16 cellular contexts compared by ENCODE assay signal in the genomic region with DNA sequence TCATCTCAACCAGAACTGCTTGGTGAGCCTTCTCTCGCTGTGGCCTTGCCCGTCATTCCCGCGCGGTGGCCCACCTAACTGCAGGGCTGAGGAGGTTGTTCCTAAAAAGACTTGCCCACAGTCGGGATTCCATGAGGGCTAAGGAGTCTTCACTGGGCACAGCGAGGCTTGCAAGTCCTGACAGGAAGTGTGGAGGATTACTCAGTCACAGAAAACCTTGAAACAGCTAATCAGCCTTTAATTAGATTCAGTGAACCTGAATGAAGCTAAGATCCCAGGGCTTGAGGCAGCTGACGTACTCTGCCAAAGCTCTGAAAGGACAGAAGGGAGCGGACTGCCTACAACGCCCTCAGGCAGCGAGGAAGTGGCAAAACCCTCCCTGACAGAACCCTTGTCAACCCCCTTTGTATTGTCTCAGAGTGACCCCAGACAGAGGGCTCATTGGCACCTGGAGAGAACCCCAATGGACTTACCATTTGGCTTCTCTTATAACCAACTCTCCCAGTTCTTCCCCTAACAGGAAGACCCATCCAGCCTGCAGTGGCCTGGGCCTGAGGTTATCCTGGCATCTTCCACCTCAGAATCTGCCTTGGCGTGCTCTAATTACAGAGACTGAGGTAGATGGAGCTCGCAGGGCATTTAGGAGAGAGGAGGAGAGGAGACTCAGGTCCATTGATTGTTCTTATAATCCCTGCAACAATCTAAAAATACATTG. TPM values are rescaled to one million over a fixed set of nuclear protein-coding genes. Genes with fewer than 3 reads are reported as not detected.
DNase-seq lines count a peak whose midpoint lies in the region; ATAC-seq, FAIRE-seq and TF ChIP-seq lines count a peak whose summit lies in the region.
"Had no signal": no experiment of that assay in that cellular context is flagged by ENCODE, and none has a peak within 500 bp of the region (broad histone marks: within the 10 kb centered on the region; RNA-seq: fewer than 3 reads in every experiment).

No MANE protein-coding gene starts in this region.

- WGBS in IMR-90 (ENCODE audit: extremely low coverage in 2 of 2, insufficient read length in 1 of 2), 2 experiments = 80% methylated on average over 1 of the region's 13 CpGs; no CpG with 5 or more reads in 1 of the 2 experiments
- WGBS in HepG2 (ENCODE audit: low lambda C conversion rate) = 65% methylated on average over 12 of the region's 13 CpGs

- TF ChIP-seq POLR2A in IMR-90 (IDR thresholded peaks at IDR 0.05; ENCODE audit: low read depth, low read length) = no peak
- TF ChIP-seq POLR2A in HepG2 (IDR thresholded peaks at IDR 0.05; ENCODE audit: insufficient read depth in 1 of 2, low read depth in 2 of 2, low read length in 2 of 2) = no peak

- no peak for TF ChIP-seq CTCF in IMR-90 (conservative IDR thresholded peaks at IDR 0.05; ENCODE audit: low read depth, low read length)
- no peak for TF ChIP-seq CTCF in foreskin keratinocyte (conservative IDR thresholded peaks at IDR 0.05)
- no peak for TF ChIP-seq CTCF in HepG2 (CRISPR knock-in tag; IDR thresholded peaks at IDR 0.05)

- H3K14ac ChIP-seq in IMR-90 (replicated peaks; ENCODE audit: low read depth, low read length) = no peak overlapping the region

- H2BK15ac ChIP-seq in IMR-90 (ENCODE audit: low read depth, low read length) = no peak overlapping the region; the same call in 2 of the 3 replicates

- H3K4me3 ChIP-seq in IMR-90 (ENCODE audit: insufficient read depth, low read depth, low read length) (no peak overlapping the region), HepG2 (replicated peaks in 1 of 3; ENCODE audit: insufficient read depth in 1 of 3, low read depth in 2 of 3, low read length in 3 of 3) (no peak overlapping the region)
- H3K4me3 ChIP-seq: ascending aorta, dorsolateral prefrontal cortex, PC-9, skin epidermis had no signal

- H3K4me1 ChIP-seq in IMR-90 (ENCODE audit: control insufficient read depth, insufficient read depth, low read length) = peaks cover 4% of the 10 kb centered on the region; the same call in 1 of the 2 replicates
- peaks cover 31% of the 10 kb centered on the region for H3K4me1 ChIP-seq in foreskin keratinocyte
- no peaks in the 10 kb centered on the region for H3K4me1 ChIP-seq in HepG2 (ENCODE audit: insufficient read depth, low read length)
- H3K4me1 ChIP-seq: ascending aorta had no signal

- no peaks in the 10 kb centered on the region; the same call in 1 of the 2 replicates for H3K9me1 ChIP-seq in IMR-90 (ENCODE audit: insufficient read depth, low read length)

- H3K36me3 ChIP-seq in IMR-90 (ENCODE audit: control insufficient read depth, insufficient read depth, low read length) (no peaks in the 10 kb centered on the region), HepG2 (replicated peaks in 1 of 2; ENCODE audit: control insufficient read depth in 1 of 2, insufficient read depth in 2 of 2, low read length in 2 of 2) (no peaks in the 10 kb centered on the region)
- H3K36me3 ChIP-seq: ascending aorta had no signal

- H3K9me3 ChIP-seq in IMR-90 (ENCODE audit: control insufficient read depth, insufficient read depth, low read length) (no peaks in the 10 kb centered on the region), HepG2 (ENCODE audit: low read length) (no peaks in the 10 kb centered on the region)
- H3K9me3 ChIP-seq: ascending aorta had no signal

- H4K20me1 ChIP-seq in IMR-90 (ENCODE audit: insufficient read depth, low read length) (no peaks in the 10 kb centered on the region), HepG2 (ENCODE audit: insufficient read depth, low read length) (no peaks in the 10 kb centered on the region)

- ATAC-seq in IMR-90 (ENCODE audit: low read depth) (no peak), foreskin keratinocyte (peak; percentile 92), HepG2 (no peak), HG02938 (IDR thresholded peaks at IDR 0.05; ENCODE audit: unreplicated experiment) (no peak)

- H4K8ac ChIP-seq in IMR-90 (ENCODE audit: low read depth in 2 of 2, low read length in 2 of 2) = no peak overlapping the region

- no peaks in the 10 kb centered on the region for H3K79me1 ChIP-seq in IMR-90 (ENCODE audit: low read depth in 1 of 2, low read length in 2 of 2)

- H3K4me2 ChIP-seq in IMR-90 (ENCODE audit: low read depth, low read length) (no peak overlapping the region), HepG2 (ENCODE audit: low read depth, low read length) (no peak overlapping the region)
- H3K4me2 ChIP-seq: PC-9 had no signal

- no peak overlapping the region for H2AK9ac ChIP-seq in IMR-90 (replicated peaks; ENCODE audit: low read depth, low read length, poor library complexity)

- FAIRE-seq in HepG2 (lab: Jason Lieb, UNC) = no peak
- FAIRE-seq: frontal cortex had no signal

- no peak for TF ChIP-seq EP300 in HepG2 (IDR thresholded peaks at IDR 0.05; ENCODE audit: low read depth in 2 of 2, low read length in 2 of 2)
- no peak for TF ChIP-seq EP300 in HepG2 (CRISPR knock-in tag; IDR thresholded peaks at IDR 0.05; ENCODE audit: borderline replicate concordance)

- POLR2A ChIA-PET in IMR-90 (lab: Charles Lee; ENCODE audit: unreplicated experiment) (no interaction called here), HepG2 (lab: Yijun Ruan, JAX) (no interaction called here)

- H3K23ac ChIP-seq in IMR-90 (ENCODE audit: low read depth, low read length) = no peak overlapping the region

- H4K5ac ChIP-seq in IMR-90 (ENCODE audit: low read depth, low read length) = no peak overlapping the region

- H2AFZ ChIP-seq in IMR-90 (replicated peaks; ENCODE audit: low read length, poor library complexity) = no peak overlapping the region
- H2AFZ ChIP-seq in HepG2 (ENCODE audit: low read length) = no peak overlapping the region
- H2AFZ ChIP-seq: PC-9 had no signal

- H3K9ac ChIP-seq in IMR-90 (ENCODE audit: low read depth, low read length) = no peak overlapping the region
- no peak overlapping the region for H3K9ac ChIP-seq in HepG2 (ENCODE audit: insufficient read depth, low read depth, low read length)

- in situ Hi-C loops in IMR-90 (cut with MboI; ENCODE audit: low sequenced_read_pairs) = loop anchor here (25.0 kb wide), 1 partner anchor 395 kb away; a partner anchor contains a TSS
- in situ Hi-C loops in HepG2 (cut with HindIII; ENCODE audit: extremely low pct_ligation_motif_present, low pct_unique_long_range_greater_than_20kb) = no loop called here

- dilution Hi-C loops in IMR-90 (cut with HindIII; ENCODE audit: low sequenced_read_pairs, unreplicated experiment) = loop anchor here (25.0 kb wide), 1 partner anchor 120 kb away; a partner anchor contains a TSS

- H3K18ac ChIP-seq in IMR-90 (ENCODE audit: low read depth, low read length) = no peak overlapping the region

- no peak for TF ChIP-seq RAD21 in IMR-90 (IDR thresholded peaks at IDR 0.05; ENCODE audit: low read length)
- no peak for TF ChIP-seq RAD21 in HepG2 (CRISPR knock-in tag; IDR thresholded peaks at IDR 0.05)

- H3K79me2 ChIP-seq in HepG2 (ENCODE audit: insufficient read depth, low read length) = no peaks in the 10 kb centered on the region

- no peak overlapping the region for H3K27ac ChIP-seq in IMR-90 (ENCODE audit: insufficient read depth, low read length)
- peak overlapping the region; percentile 82 for H3K27ac ChIP-seq in foreskin keratinocyte
- H3K27ac ChIP-seq in HepG2 (ENCODE audit: extremely low read length, insufficient read depth, low read length) = no peak overlapping the region
- H3K27ac ChIP-seq: ascending aorta, dorsolateral prefrontal cortex, PC-9, VCaP had no signal

- H2BK20ac ChIP-seq in IMR-90 (ENCODE audit: low read depth, low read length) = no peak overlapping the region

- H2BK120ac ChIP-seq in IMR-90 (ENCODE audit: low read depth, low read length) = no peak overlapping the region

- no peak overlapping the region; the same call in 1 of the 2 replicates for H3K4ac ChIP-seq in IMR-90 (ENCODE audit: low read depth, low read length)

- H4K91ac ChIP-seq in IMR-90 (ENCODE audit: insufficient read depth, low read depth, low read length) = peak overlapping the region; percentile 8; the same call in 1 of the 2 replicates

- intact Hi-C loops in IMR-90 (cut with micrococcal nuclease) = loop anchor here (5.0 kb wide), 1 partner anchor 120 kb away; no protein-coding TSS in a partner anchor
- intact Hi-C loops in HepG2 (cut with micrococcal nuclease; ENCODE audit: unreplicated experiment) = no loop called here

- no peak overlapping the region; the same call in 1 of the 2 replicates for H2AK5ac ChIP-seq in IMR-90 (ENCODE audit: low read depth, low read length)

- no peak overlapping the region for H3K56ac ChIP-seq in IMR-90 (ENCODE audit: extremely low read depth, insufficient read depth, low read length)

- no peak for DNase-seq in IMR-90
- DNase-seq in astrocyte of the hippocampus (ENCODE audit: low read depth, low spot score) = peak; percentile 70
- peak; percentile 91 to 95 for DNase-seq in foreskin keratinocyte
- peak; percentile 65 for DNase-seq in retina
- DNase-seq in HepG2 (ENCODE audit: low spot score) = no peak
- DNase-seq in NCI-H446 (lab: John Stamatoyannopoulos, UW) = no peak
- DNase-seq: dorsolateral prefrontal cortex; stimulated activated naive CD4-positive, alpha-beta T cell treated with Interleukin-2 at 50 U/mL for 16 hours had no signal

- H3K27me3 ChIP-seq in IMR-90 (ENCODE audit: control insufficient read depth, insufficient read depth, low read length) (no peaks in the 10 kb centered on the region), foreskin keratinocyte (no peaks in the 10 kb centered on the region), HepG2 (ENCODE audit: control insufficient read depth in 1 of 2, insufficient read depth in 2 of 2, low read length in 2 of 2) (peaks cover 0 to 6% of the 10 kb centered on the region in 2 experiments; a peak in 2 of 5 replicates)
- H3K27me3 ChIP-seq: ascending aorta, dorsolateral prefrontal cortex had no signal

- BruUV-seq in IMR-90 (replicated peaks; lab: Mats Ljungman, UMichigan) (no TSS peak), HepG2 (replicated peaks; lab: Mats Ljungman, UMichigan) (no TSS peak)

- CTCF ChIA-PET in IMR-90 (lab: Yijun Ruan, JAX) = no interaction called here
- CTCF ChIA-PET in HepG2 (lab: Yijun Ruan, JAX; ENCODE audit: low intra/inter-chr PET ratio, low total read pairs) = no interaction called here

- no peak overlapping the region for H2BK5ac ChIP-seq in IMR-90 (ENCODE audit: low read depth, low read length, poor library complexity, severe bottlenecking)

RNA-seq across cellular contexts. Expression of a gene that starts 2.5 kb away (rescaled TPM):
- total RNA-seq in IMR-90 (2012; rRNA removed) = under 0.01 and 0.18 TPM in 2 replicates
- polyA plus RNA-seq in IMR-90 (2012; rRNA removed) = 0.12 and 0.13 TPM in 2 replicates
- polyA plus RNA-seq in IMR-90 (2012; cell fraction: cytosol; rRNA removed) = 0.05 and 0.09 TPM in 2 replicates
- 0.05 and 0.10 TPM in 2 replicates for polyA plus RNA-seq in IMR-90 (2012; cell fraction: nucleus; rRNA removed; ENCODE audit: low replicate concordance)
- 0.07 and 0.14 TPM in 2 replicates for total RNA-seq in foreskin keratinocyte
- 0.02 and 0.04 TPM in 2 replicates for polyA plus RNA-seq in foreskin keratinocyte
- total RNA-seq in HepG2 (2016; rRNA removed; fragmentation: Illumina TruSeq; extraction: Trizol) = not detected in 2 replicates
- total RNA-seq in HepG2 (2016; cell fraction: cytosol; rRNA removed; fragmentation: Illumina TruSeq; extraction: Trizol; ENCODE audit: low read depth) = not detected in 2 replicates
- not detected in 2 replicates for total RNA-seq in HepG2 (2016; cell fraction: insoluble cytoplasmic fraction; rRNA removed; fragmentation: Illumina TruSeq; extraction: Trizol)
- total RNA-seq in HepG2 (2016; cell fraction: membrane; rRNA removed; fragmentation: Illumina TruSeq; extraction: Trizol) = not detected in 2 replicates
- not detected in 2 replicates for total RNA-seq in HepG2 (2016; cell fraction: nucleus; rRNA removed; fragmentation: Illumina TruSeq; extraction: Trizol)
- polyA plus RNA-seq in HepG2 (2011; rRNA removed) = 0.05 TPM in 1 of 2 replicates, not detected in the other
- 0.11 and 0.12 TPM in 2 replicates for polyA plus RNA-seq in HepG2 (2011; cell fraction: cytosol; rRNA removed)
- not detected in 2 replicates for polyA plus RNA-seq in HepG2 (2011; cell fraction: nucleus; rRNA removed)
- polyA plus RNA-seq in HepG2 (2012) = 0.05 TPM in 1 of 2 replicates, not detected in the other
- polyA plus RNA-seq in HepG2 (2016; cell fraction: cytosol; fragmentation: Illumina TruSeq; extraction: Trizol; ENCODE audit: low read depth) = not detected in 2 replicates
- polyA plus RNA-seq in HepG2 (2016; cell fraction: insoluble cytoplasmic fraction; fragmentation: Illumina TruSeq; extraction: Trizol; ENCODE audit: low read depth) = not detected in 2 replicates
- not detected in 2 replicates for polyA plus RNA-seq in HepG2 (2016; cell fraction: membrane; fragmentation: Illumina TruSeq; extraction: Trizol; ENCODE audit: low read depth)
- polyA plus RNA-seq in HepG2 (2016; cell fraction: nucleus; fragmentation: Illumina TruSeq; extraction: Trizol; ENCODE audit: insufficient read depth, low read depth) = not detected in 2 replicates
- not detected in 2 replicates for polyA minus RNA-seq in HepG2 (2011; rRNA and poly(A)+ RNA removed; ENCODE audit: low replicate concordance)
- not detected in 2 replicates for polyA minus RNA-seq in HepG2 (2011; cell fraction: cytosol; rRNA and poly(A)+ RNA removed)
- polyA minus RNA-seq in HepG2 (2011; cell fraction: nucleus; rRNA and poly(A)+ RNA removed) = not detected in 2 replicates
- total RNA-seq: activated CD8-positive, alpha-beta memory T cell treated with anti-CD3 and anti-CD28 coated beads for 36 hours; ascending aorta; ureter had no signal

Comparison
In these comparisons a context has a peak if more than half of its experiments do, and no peak if none do; other contexts are left out.
1. DNase-seq: peak in astrocyte of the hippocampus (single experiment), foreskin keratinocyte (2 of 2) and retina (single experiment); none in IMR-90 (single experiment), HepG2 (single experiment) and NCI-H446 (0 of 2).